Comparison of ENCODE assay signal across 8 cellular contexts in genomic region chr22:37639771-37640590, GRCh38. TPM values are rescaled to one million over a fixed set of nuclear protein-coding genes. Genes with fewer than 3 reads are reported as not detected.
DNase-seq lines count a peak whose midpoint lies in the region; ATAC-seq and TF ChIP-seq lines count a peak whose summit lies in the region.

No MANE protein-coding gene starts in this region.

- CTCF ChIA-PET in AG04449 (lab: Yijun Ruan, JAX): interaction anchor here (1.1 to 18.2 kb wide), 7 partner anchors 16 to 152 kb away, joined by 3 to 454 read pairs (median 131); partner anchors contain the start of genes LGALS1, NOL12 and PDXP

- no peaks in the 10 kb centered on the region for H3K9me3 Mint-ChIP-seq in HFFc6
- no peaks in the 10 kb centered on the region for H3K9me3 Mint-ChIP-seq in activated T-cell treated with anti-CD3 and anti-CD28 coated beads, Interleukin-2, amount 50 U/mL, for 72 hours
- H3K9me3 Mint-ChIP-seq in stimulated activated naive CD8-positive, alpha-beta T cell treated with anti-CD3 and anti-CD28 coated beads, Interleukin-15, amount 100 ng/mL, for 72 hours: no peaks in the 10 kb centered on the region

- peaks cover 4% of the 10 kb centered on the region; the same call in 1 of the 2 replicates for H3K27me3 Mint-ChIP-seq in HFFc6 (ENCODE audit: insufficient read depth)
- H3K27me3 Mint-ChIP-seq in activated T-cell treated with anti-CD3 and anti-CD28 coated beads, Interleukin-2, amount 50 U/mL, for 72 hours (ENCODE audit: low read depth): no peaks in the 10 kb centered on the region
- no peaks in the 10 kb centered on the region for H3K27me3 Mint-ChIP-seq in stimulated activated naive CD8-positive, alpha-beta T cell treated with anti-CD3 and anti-CD28 coated beads, Interleukin-15, amount 100 ng/mL, for 72 hours

- intact Hi-C loops in head of caudate nucleus (cut with DNase I): loop anchor here (5.0 kb wide), 1 partner anchor 42 kb away; no protein-coding TSS in a partner anchor

- peaks cover 7% of the 10 kb centered on the region; the same call in 1 of the 2 replicates for H3K36me3 Mint-ChIP-seq in HFFc6 (ENCODE audit: low read depth)
- peaks cover 5 to 13% of the 10 kb centered on the region in 2 donors for H3K36me3 Mint-ChIP-seq in activated T-cell treated with anti-CD3 and anti-CD28 coated beads, Interleukin-2, amount 50 U/mL, for 72 hours (ENCODE audit: insufficient read depth in 2 of 2)

- H3K27ac Mint-ChIP-seq in HFFc6: peak overlapping the region; percentile 70
- peak overlapping the region; percentile 94 for H3K27ac Mint-ChIP-seq in activated T-cell treated with anti-CD3 and anti-CD28 coated beads, Interleukin-2, amount 50 U/mL, for 72 hours
- peak overlapping the region; percentile 98 to 99 for H3K27ac Mint-ChIP-seq in stimulated activated naive CD8-positive, alpha-beta T cell treated with anti-CD3 and anti-CD28 coated beads, Interleukin-15, amount 100 ng/mL, for 72 hours

- H3K4me3 ChIP-seq in AG04449 (ENCODE audit: low read depth, low read length) (peak overlapping the region; percentile 78), iPS-18c (ENCODE audit: insufficient read depth, low read depth, low read length) (peak overlapping the region; percentile 55)

- H3K4me1 Mint-ChIP-seq in HFFc6 (ENCODE audit: low read depth): peaks cover 40% of the 10 kb centered on the region
- H3K4me1 Mint-ChIP-seq in activated T-cell treated with anti-CD3 and anti-CD28 coated beads, Interleukin-2, amount 50 U/mL, for 72 hours (ENCODE audit: low read depth): peaks cover 56% of the 10 kb centered on the region
- H3K4me1 Mint-ChIP-seq in stimulated activated naive CD8-positive, alpha-beta T cell treated with anti-CD3 and anti-CD28 coated beads, Interleukin-15, amount 100 ng/mL, for 72 hours: peaks cover 89% of the 10 kb centered on the region

- peak overlapping the region; percentile 90 for H3K4me3 Mint-ChIP-seq in HFFc6
- H3K4me3 Mint-ChIP-seq in activated T-cell treated with anti-CD3 and anti-CD28 coated beads, Interleukin-2, amount 50 U/mL, for 72 hours: peak overlapping the region; percentile 87 to 95
- peak overlapping the region; percentile 98 for H3K4me3 Mint-ChIP-seq in stimulated activated naive CD8-positive, alpha-beta T cell treated with anti-CD3 and anti-CD28 coated beads, Interleukin-15, amount 100 ng/mL, for 72 hours

- no peaks in the 10 kb centered on the region for H3K9me3 ChIP-seq in iPS-18c (ENCODE audit: control insufficient read depth, insufficient read depth, low read length)

- POLR2A ChIA-PET in AG04449 (lab: Yijun Ruan, JAX): interaction anchor here (1.1 to 1.2 kb wide), 2 partner anchors 36 to 42 kb away, joined by 3 to 5 read pairs; no protein-coding TSS in a partner anchor

- DNase-seq in AG04449 (ENCODE audit: low read depth, low spot score) (no peak), HFFc6 (no peak), NCI-H1105 (lab: John Stamatoyannopoulos, UW) (no peak), NCI-H510A treated with DMSO at 0.1 percent for 48 hours (lab: John Stamatoyannopoulos, UW) (no peak), head of caudate nucleus (no peak)
- peak; percentile 43 to 44 for DNase-seq in activated T-cell treated with anti-CD3 and anti-CD28 coated beads, Interleukin-2, amount 50 U/mL, for 72 hours
- DNase-seq in stimulated activated naive CD8-positive, alpha-beta T cell treated with anti-CD3 and anti-CD28 coated beads, Interleukin-15, amount 100 ng/mL, for 72 hours: peak in 1 of 2 donors; percentile 35

- no peak for TF ChIP-seq CTCF in AG04449 (IDR thresholded peaks at IDR 0.05; ENCODE audit: insufficient read depth, low read length, missing control alignments)
- TF ChIP-seq CTCF in HFFc6 (IDR thresholded peaks at IDR 0.05): no peak

- ATAC-seq in activated T-cell treated with anti-CD3 and anti-CD28 coated beads, Interleukin-2, amount 50 U/mL, for 72 hours (replicated peaks in 1 of 2): peak in 1 of 2 donors; percentile 18
- ATAC-seq in stimulated activated naive CD8-positive, alpha-beta T cell treated with anti-CD3 and anti-CD28 coated beads, Interleukin-15, amount 100 ng/mL, for 72 hours: peak; percentile 9

RNA-seq across cellular contexts. Expression of gene SH3BP1, which starts 0.5 kb away (rescaled TPM):
- total RNA-seq in HFFc6 (2021; fragmentation: NEBNext Ultra II Directional; extraction: Animal tissue kit (Norgen Biotek cat#: 25700)): 10 to 100 TPM; 15.9 to 26.3 (median 23.0) TPM
- total RNA-seq in activated T-cell treated with anti-CD3 and anti-CD28 coated beads, Interleukin-2, amount 50 U/mL, for 72 hours: 100 to 1,000 TPM in 1 of 2 donors, 10 to 100 TPM in 1; 99.0 to 103 TPM

RNA-seq across cellular contexts. Expression of gene PDXP, which starts 18.5 kb away (rescaled TPM):
- 10 to 100 TPM; 15.3 to 24.5 (median 18.4) TPM for total RNA-seq in HFFc6 (2021; fragmentation: NEBNext Ultra II Directional; extraction: Animal tissue kit (Norgen Biotek cat#: 25700))
- 10 to 100 TPM; 14.8 to 17.2 TPM for total RNA-seq in activated T-cell treated with anti-CD3 and anti-CD28 coated beads, Interleukin-2, amount 50 U/mL, for 72 hours

RNA-seq across cellular contexts. Expression of gene GGA1, which starts 31.3 kb away (rescaled TPM):
- total RNA-seq in HFFc6 (2021; fragmentation: NEBNext Ultra II Directional; extraction: Animal tissue kit (Norgen Biotek cat#: 25700)): 10 to 100 TPM; 37.5 to 45.4 (median 41.5) TPM
- total RNA-seq in activated T-cell treated with anti-CD3 and anti-CD28 coated beads, Interleukin-2, amount 50 U/mL, for 72 hours: 10 to 100 TPM; 81.5 to 96.2 TPM

RNA-seq across cellular contexts. Expression of gene LGALS1, which starts 35.5 kb away (rescaled TPM):
- 1,000 to 10,000 TPM; 5,326 to 7,192 (median 6,673) TPM for total RNA-seq in HFFc6 (2021; fragmentation: NEBNext Ultra II Directional; extraction: Animal tissue kit (Norgen Biotek cat#: 25700))
- total RNA-seq in activated T-cell treated with anti-CD3 and anti-CD28 coated beads, Interleukin-2, amount 50 U/mL, for 72 hours: 100 to 1,000 TPM; 303 to 803 TPM

RNA-seq across cellular contexts. Expression of gene NOL12, which starts 46.2 kb away (rescaled TPM):
- total RNA-seq in HFFc6 (2021; fragmentation: NEBNext Ultra II Directional; extraction: Animal tissue kit (Norgen Biotek cat#: 25700)): 10 to 100 TPM; 17.7 to 29.6 (median 26.9) TPM
- 10 to 100 TPM; 31.3 to 36.3 TPM for total RNA-seq in activated T-cell treated with anti-CD3 and anti-CD28 coated beads, Interleukin-2, amount 50 U/mL, for 72 hours

Comparison
In these comparisons a context has a peak if more than half of its experiments do, and no peak if none do; other contexts are left out.
1. DNase-seq: peak in activated T-cell treated with anti-CD3 and anti-CD28 coated beads, Interleukin-2, amount 50 U/mL, for 72 hours (2 of 2); none in AG04449 (single experiment), HFFc6 (single experiment), NCI-H1105 (single experiment), NCI-H510A treated with DMSO at 0.1 percent for 48 hours (single experiment) and head of caudate nucleus (0 of 42).
2. Peak in every context shown above with its lines, with median percentiles within 50 percentile points of each other: H3K27ac Mint-ChIP-seq and H3K4me3 Mint-ChIP-seq.